In the genomic region with DNA sequence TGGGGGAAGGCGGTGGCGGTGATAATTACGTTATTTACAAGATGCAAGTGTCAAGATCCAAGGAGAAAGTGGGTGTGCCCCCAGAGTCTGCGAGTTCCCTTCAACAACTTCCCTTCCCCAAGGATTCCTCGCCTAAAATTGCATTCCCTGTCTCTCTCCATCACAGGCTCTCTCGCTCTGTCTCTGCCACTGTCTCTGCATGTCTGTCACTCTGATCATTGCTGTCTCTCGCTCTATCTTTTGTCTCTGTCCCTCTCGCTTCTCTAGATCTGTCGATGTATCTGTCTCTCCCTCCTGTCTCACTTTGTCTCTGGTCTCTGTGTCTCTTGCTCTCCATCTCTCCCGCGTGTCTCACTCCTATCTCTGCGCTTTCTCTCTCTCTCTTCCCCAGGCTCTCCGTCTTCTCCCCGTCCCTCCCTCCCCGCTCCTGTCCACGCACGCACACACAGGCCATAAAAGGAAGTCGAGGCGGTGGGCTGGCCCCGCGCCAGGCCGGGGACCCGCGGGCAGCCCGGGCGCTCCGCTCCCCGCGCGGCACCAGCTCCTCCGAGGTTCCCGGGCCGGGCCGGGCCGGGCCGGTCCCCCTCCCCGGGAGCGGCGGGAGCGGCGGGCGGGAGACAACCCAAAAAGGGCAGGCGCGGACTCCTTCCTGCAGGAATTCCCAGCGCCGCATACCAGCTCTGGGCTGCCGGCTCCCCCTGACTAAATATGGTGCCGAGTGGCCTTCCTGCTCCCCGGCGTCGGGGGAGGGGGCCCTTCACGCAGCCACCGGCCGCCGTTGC, we compare ENCODE assay signal across 8 cellular contexts. TPM values are rescaled to one million over a fixed set of nuclear protein-coding genes. Genes with fewer than 3 reads are reported as not detected.
A peak's percentile ranks its signal among the peaks of the same experiment; 100 is the strongest.
DNase-seq lines count a peak whose midpoint lies in the region; ATAC-seq and TF ChIP-seq lines count a peak whose summit lies in the region.

No MANE protein-coding gene starts in this region.

- peaks cover 11% of the 10 kb centered on the region for H3K4me1 Mint-ChIP-seq in GM23338
- H3K4me1 Mint-ChIP-seq in activated naive CD8-positive, alpha-beta T cell treated with anti-CD3 and anti-CD28 coated beads for 36 hours = peaks cover 4% of the 10 kb centered on the region

- H3K79me2 ChIP-seq in GM23338 (replicated peaks; ENCODE audit: insufficient read depth) = no peaks in the 10 kb centered on the region

- H3K9me3 Mint-ChIP-seq in GM23338 = no peaks in the 10 kb centered on the region
- no peaks in the 10 kb centered on the region for H3K9me3 Mint-ChIP-seq in activated naive CD8-positive, alpha-beta T cell treated with anti-CD3 and anti-CD28 coated beads for 36 hours

- H2AFZ ChIP-seq in GM23338 = peak overlapping the region; percentile 98

- H3K36me3 ChIP-seq in GM23338 (ENCODE audit: insufficient read depth) (no peaks in the 10 kb centered on the region), gastrocnemius medialis (no peaks in the 10 kb centered on the region)

- H3K36me3 Mint-ChIP-seq in GM23338 (ENCODE audit: low read depth) = no peaks in the 10 kb centered on the region; the same call in 2 of the 3 replicates
- H3K36me3 Mint-ChIP-seq in activated naive CD8-positive, alpha-beta T cell treated with anti-CD3 and anti-CD28 coated beads for 36 hours = no peaks in the 10 kb centered on the region

- H3K4me3 Mint-ChIP-seq in GM23338 = peak overlapping the region; percentile 86
- H3K4me3 Mint-ChIP-seq in activated naive CD8-positive, alpha-beta T cell treated with anti-CD3 and anti-CD28 coated beads for 36 hours = peak overlapping the region; percentile 33

- no peak overlapping the region for H3K27ac Mint-ChIP-seq in GM23338
- no peak overlapping the region for H3K27ac Mint-ChIP-seq in activated naive CD8-positive, alpha-beta T cell treated with anti-CD3 and anti-CD28 coated beads for 36 hours

- H3K9me2 ChIP-seq in GM23338 (ENCODE audit: insufficient read depth) = no peaks in the 10 kb centered on the region

- H3K4me3 ChIP-seq in GM23338 (peak overlapping the region; percentile 89), right cardiac atrium (ENCODE audit: low read length) (peak overlapping the region; percentile 75), gastrocnemius medialis (peak overlapping the region; percentile 39 to 54 (median 50))

- H3K9me3 ChIP-seq in right cardiac atrium (ENCODE audit: control insufficient read depth, low read length) (no peaks in the 10 kb centered on the region), gastrocnemius medialis (no peaks in the 10 kb centered on the region)

- peak overlapping the region; percentile 97 for H3K4me2 ChIP-seq in GM23338

- H3K27me3 Mint-ChIP-seq in GM23338 (ENCODE audit: insufficient read depth, low read depth, poor library complexity) = peaks cover 32% of the 10 kb centered on the region
- H3K27me3 Mint-ChIP-seq in activated naive CD8-positive, alpha-beta T cell treated with anti-CD3 and anti-CD28 coated beads for 36 hours = peaks cover 37% of the 10 kb centered on the region

- H3K4me1 ChIP-seq in GM23338 (ENCODE audit: insufficient read depth) (0 out of 2 replicates have a peak, but pooled peaks cover 6% of the 10 kb centered on the region), right cardiac atrium (ENCODE audit: control insufficient read depth, insufficient read depth, low read length) (no peaks in the 10 kb centered on the region), gastrocnemius medialis (peaks cover 15 to 20% of the 10 kb centered on the region in 2 donors)

- no peak for TF ChIP-seq POLR2A in gastrocnemius medialis (IDR thresholded peaks at IDR 0.05)

- H3F3A ChIP-seq in GM23338 (replicated peaks; ENCODE audit: low read depth) = peaks cover 7% of the 10 kb centered on the region; the same call in 1 of the 2 replicates

- H3K27ac ChIP-seq in GM23338 (ENCODE audit: low read depth) (no peak overlapping the region), right cardiac atrium (ENCODE audit: low read length) (peak overlapping the region; percentile 75), gastrocnemius medialis (peak overlapping the region in 2 of 4 donors; percentile 9 to 61)

- intact Hi-C loops in right cardiac atrium (cut with DNase I) = no loop called here
- intact Hi-C loops in gastrocnemius medialis (cut with DNase I; ENCODE audit: low total_unique reads) = no loop called here

- WGBS in right cardiac atrium = under 1% methylated on average over 55 of the region's 55 CpGs

- TF ChIP-seq CTCF in GM23338 (conservative IDR thresholded peaks at IDR 0.05; ENCODE audit: low read depth in 2 of 2) (no peak), gastrocnemius medialis (IDR thresholded peaks at IDR 0.05 in 4 of 5, conservative IDR thresholded peaks at IDR 0.05 in 1 of 5) (no peak)

- ATAC-seq in GM23338 (peak; percentile 67), right cardiac atrium (peak; percentile 61 to 72), gastrocnemius medialis (no peak), GM21786 (IDR thresholded peaks at IDR 0.05; ENCODE audit: unreplicated experiment) (no peak)

- in situ Hi-C loops in gastrocnemius medialis (cut with MboI; ENCODE audit: low sequenced_read_pairs in 4 of 4) = no loop called here

- H3K27me3 ChIP-seq in GM23338 (ENCODE audit: insufficient read depth) (peaks cover 45% of the 10 kb centered on the region), right cardiac atrium (ENCODE audit: control insufficient read depth, insufficient read depth) (no peaks in the 10 kb centered on the region), gastrocnemius medialis (peaks cover 14 to 22% (median 17%) of the 10 kb centered on the region in 3 donors)

- 0 out of 2 replicates have a peak, but pooled peaks cover 2% of the 10 kb centered on the region for H4K20me1 ChIP-seq in GM23338 (replicated peaks; ENCODE audit: insufficient read depth)

- DNase-seq in GM23338 (ENCODE audit: low spot score) (peak; percentile 86), right cardiac atrium (peak; percentile 55 to 82 (median 79)), gastrocnemius medialis (no peak), cerebellum (ENCODE audit: low spot score) (no peak), SKM-1 treated with dmso at 0.1 percent for 144 hours (lab: John Stamatoyannopoulos, UW; ENCODE audit: unreplicated experiment) (no peak), OCI-M1 (lab: John Stamatoyannopoulos, UW) (no peak)
- DNase-seq in activated naive CD8-positive, alpha-beta T cell treated with anti-CD3 and anti-CD28 coated beads for 36 hours = no peak

TF ChIP-seq in GM23338, 12 proteins besides CTCF, POLR2A, EP300 and RAD21 (continues in another document):
- TF ChIP-seq, protein P1, sequence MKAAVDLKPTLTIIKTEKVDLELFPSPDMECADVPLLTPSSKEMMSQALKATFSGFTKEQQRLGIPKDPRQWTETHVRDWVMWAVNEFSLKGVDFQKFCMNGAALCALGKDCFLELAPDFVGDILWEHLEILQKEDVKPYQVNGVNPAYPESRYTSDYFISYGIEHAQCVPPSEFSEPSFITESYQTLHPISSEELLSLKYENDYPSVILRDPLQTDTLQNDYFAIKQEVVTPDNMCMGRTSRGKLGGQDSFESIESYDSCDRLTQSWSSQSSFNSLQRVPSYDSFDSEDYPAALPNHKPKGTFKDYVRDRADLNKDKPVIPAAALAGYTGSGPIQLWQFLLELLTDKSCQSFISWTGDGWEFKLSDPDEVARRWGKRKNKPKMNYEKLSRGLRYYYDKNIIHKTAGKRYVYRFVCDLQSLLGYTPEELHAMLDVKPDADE (IDR thresholded peaks at IDR 0.05) = no peak
- TF ChIP-seq JUNB (IDR thresholded peaks at IDR 0.05; ENCODE audit: unreplicated experiment) = no peak

RNA-seq across cellular contexts. Expression of a gene that starts 1.1 kb away (rescaled TPM):
- 1.0 and 5.9 TPM in 2 replicates for total RNA-seq in GM23338 (2014; rRNA removed; shearing (Covaris generic))
- polyA plus RNA-seq in GM23338 (2016; fragmentation: Nextera tagmentation; extraction: Ambion mirVana) (0.71 and 1.6 TPM in 2 replicates), right cardiac atrium (110 TPM)
- not detected for total RNA-seq in activated naive CD8-positive, alpha-beta T cell treated with anti-CD3 and anti-CD28 coated beads for 36 hours
- total RNA-seq in right cardiac atrium (100 to 1,000 TPM in 2 of 4 donors, 10 to 100 TPM in 2; 70.6 to 420 (median 108) TPM), gastrocnemius medialis (10 to 100 TPM in 3 of 4 donors, 1 to 10 TPM in 1; 5.6 to 57.7 (median 20.4) TPM), cerebellum (3.5 TPM)

RNA-seq across cellular contexts. Expression of a gene that starts 30.4 kb away (rescaled TPM):
- total RNA-seq in GM23338 (2014; rRNA removed; shearing (Covaris generic)) = 63.0 and 70.9 TPM in 2 replicates
- 50.2 and 60.2 TPM in 2 replicates for polyA plus RNA-seq in GM23338 (2016; fragmentation: Nextera tagmentation; extraction: Ambion mirVana)
- total RNA-seq in activated naive CD8-positive, alpha-beta T cell treated with anti-CD3 and anti-CD28 coated beads for 36 hours = 10 to 100 TPM; 37.5 to 44.9 TPM
- total RNA-seq in right cardiac atrium = 10 to 100 TPM; 24.5 to 37.8 (median 26.8) TPM
- polyA plus RNA-seq in right cardiac atrium = 21.5 TPM
- total RNA-seq in gastrocnemius medialis = 10 to 100 TPM; 42.2 to 87.8 (median 76.1) TPM
- total RNA-seq in cerebellum = 20.7 TPM

Comparison
In these comparisons a context has a peak if more than half of its experiments do, and no peak if none do; other contexts are left out.
1. ATAC-seq: peak in GM23338 (single experiment) and right cardiac atrium (2 of 2); none in gastrocnemius medialis (0 of 2) and GM21786 (single experiment).
2. DNase-seq: peak in GM23338 (single experiment) and right cardiac atrium (3 of 3); none in activated naive CD8-positive, alpha-beta T cell treated with anti-CD3 and anti-CD28 coated beads for 36 hours (single experiment), gastrocnemius medialis (0 of 2), cerebellum (single experiment), SKM-1 treated with dmso at 0.1 percent for 144 hours (single experiment) and OCI-M1 (single experiment).
3. Peak in every context shown above with its lines, with median percentiles within 50 percentile points of each other: H3K4me3 ChIP-seq.